ENCODE assay signal across 8 cellular contexts in the genomic region with DNA sequence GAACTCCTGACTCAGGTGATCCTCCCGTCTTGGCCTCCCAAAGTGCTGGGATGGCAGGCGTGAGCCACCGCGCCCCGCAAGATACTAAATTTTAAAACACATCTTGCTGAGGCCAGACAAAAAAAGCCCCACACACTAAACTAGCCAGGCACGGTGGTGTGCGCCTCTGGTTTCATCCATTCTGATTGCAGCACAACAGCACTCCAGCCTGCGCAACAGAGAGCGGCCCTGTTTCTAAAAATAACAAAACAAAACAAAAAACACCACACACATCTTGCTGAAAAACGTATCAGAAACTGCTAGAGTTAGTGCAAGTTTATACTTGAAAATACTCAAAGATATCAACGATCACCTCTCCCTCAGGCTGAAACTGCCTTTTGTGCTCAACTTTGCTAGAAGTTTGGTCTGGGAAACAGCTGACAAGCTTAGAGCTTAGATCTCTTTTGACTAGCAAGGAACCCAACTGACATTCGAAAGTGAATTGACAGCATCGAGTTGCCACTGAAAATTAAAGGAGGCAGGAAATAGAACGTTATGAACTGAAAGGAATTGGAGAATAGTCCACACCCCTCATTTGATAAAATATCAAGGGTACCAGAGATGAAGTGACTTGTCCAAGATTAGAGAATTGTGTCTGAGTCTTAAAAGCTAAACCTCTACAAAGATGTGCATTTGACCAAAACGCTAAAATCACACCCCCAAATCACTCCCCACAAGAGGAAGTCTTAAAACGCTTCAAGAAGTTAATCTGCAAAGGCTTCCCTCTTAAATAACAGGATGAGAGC. TPM values are rescaled to one million over a fixed set of nuclear protein-coding genes. Genes with fewer than 3 reads are reported as not detected.
DNase-seq lines count a peak whose midpoint lies in the region; ATAC-seq and TF ChIP-seq lines count a peak whose summit lies in the region.

No MANE protein-coding gene starts in this region.

- no peaks in the 10 kb centered on the region for H3K9me3 Mint-ChIP-seq in activated naive CD8-positive, alpha-beta T cell treated with anti-CD3 and anti-CD28 coated beads for 36 hours

- peaks cover 7 to 49% (median 38%) of the 10 kb centered on the region in 9 donors for H3K4me1 ChIP-seq in heart right ventricle
- H3K4me1 ChIP-seq in vagina: peaks cover 43% of the 10 kb centered on the region

- no peak for TF ChIP-seq CTCF in heart right ventricle (IDR thresholded peaks at IDR 0.05)
- no peak for TF ChIP-seq CTCF in lower leg skin (IDR thresholded peaks at IDR 0.05)
- TF ChIP-seq CTCF in vagina (IDR thresholded peaks at IDR 0.05): no peak

- ATAC-seq in heart right ventricle (no peak), Right ventricle myocardium inferior (no peak), GM19463 (IDR thresholded peaks at IDR 0.05; ENCODE audit: unreplicated experiment) (no peak), HG03442 (IDR thresholded peaks at IDR 0.05; ENCODE audit: unreplicated experiment) (no peak)

- DNase-seq in heart right ventricle: no peak
- DNase-seq in Right ventricle myocardium inferior (ENCODE audit: missing footprints): no peak
- no peak for DNase-seq in activated naive CD8-positive, alpha-beta T cell treated with anti-CD3 and anti-CD28 coated beads for 36 hours
- DNase-seq in lower leg skin (ENCODE audit: low spot score in 2 of 2): no peak
- no peak for DNase-seq in vagina (ENCODE audit: extremely low spot score in 2 of 2)
- no peak for DNase-seq in AG20443 (ENCODE audit: low spot score)

- H3K27ac ChIP-seq in heart right ventricle (peak overlapping the region in 8 of 10 donors; percentile 84 to 94 (median 88)), vagina (peak overlapping the region; percentile 82)

- TF ChIP-seq POLR2A in lower leg skin (IDR thresholded peaks at IDR 0.05) (no peak), vagina (IDR thresholded peaks at IDR 0.05) (no peak)

- H3K4me1 Mint-ChIP-seq in activated naive CD8-positive, alpha-beta T cell treated with anti-CD3 and anti-CD28 coated beads for 36 hours: peaks cover 36% of the 10 kb centered on the region

- peak overlapping the region; percentile 94 for H3K4me3 Mint-ChIP-seq in activated naive CD8-positive, alpha-beta T cell treated with anti-CD3 and anti-CD28 coated beads for 36 hours

- H3K36me3 ChIP-seq in heart right ventricle (peaks cover 0 to 41% (median 8%) of the 10 kb centered on the region in 9 donors), vagina (peaks cover 0 to 17% of the 10 kb centered on the region in 2 donors)

- peaks cover 36% of the 10 kb centered on the region for H3K36me3 Mint-ChIP-seq in activated naive CD8-positive, alpha-beta T cell treated with anti-CD3 and anti-CD28 coated beads for 36 hours

- intact Hi-C loops in heart right ventricle (cut with DNase I) (loop anchor here in 6 of 10 donors (5.0 to 10.0 kb wide), 4 partner anchors 138 to 252 kb away; no protein-coding TSS in a partner anchor), Right ventricle myocardium inferior (cut with DNase I) (loop anchor here (5.0 kb wide), 1 partner anchor 250 kb away; no protein-coding TSS in a partner anchor), lower leg skin (cut with DNase I; ENCODE audit: low total_unique reads) (no loop called here), vagina (cut with DNase I) (loop anchor here (10.0 kb wide), 2 partner anchors 132 to 232 kb away; no protein-coding TSS in a partner anchor)

- H3K27me3 Mint-ChIP-seq in activated naive CD8-positive, alpha-beta T cell treated with anti-CD3 and anti-CD28 coated beads for 36 hours: no peaks in the 10 kb centered on the region

- H3K4me3 ChIP-seq in heart right ventricle: peak overlapping the region; percentile 66 to 98 (median 83)
- peak overlapping the region; percentile 57 for H3K4me3 ChIP-seq in lower leg skin (ENCODE audit: low read depth, poor library complexity, severe bottlenecking)
- H3K4me3 ChIP-seq in vagina: peak overlapping the region; percentile 77 to 89

- H3K9me3 ChIP-seq in heart right ventricle (no peaks in the 10 kb centered on the region), vagina (no peaks in the 10 kb centered on the region)

- 53 to 57% methylated on average over 16 of the region's 16 CpGs for WGBS in heart right ventricle, 2 donors
- 47 to 49% methylated on average over 16 of the region's 16 CpGs for WGBS in lower leg skin, 2 donors

- peak overlapping the region; percentile 98 for H3K27ac Mint-ChIP-seq in activated naive CD8-positive, alpha-beta T cell treated with anti-CD3 and anti-CD28 coated beads for 36 hours

- H3K27me3 ChIP-seq in heart right ventricle (no peaks in the 10 kb centered on the region), vagina (no peaks in the 10 kb centered on the region)

RNA-seq across cellular contexts. Expression of gene COG4, which starts 0.9 kb away (rescaled TPM):
- total RNA-seq in heart right ventricle: 10 to 100 TPM; 33.3 to 56.8 (median 40.7) TPM
- 10 to 100 TPM; 29.3 to 32.7 TPM for polyA plus RNA-seq in heart right ventricle
- 46.5 TPM for total RNA-seq in Right ventricle myocardium inferior
- total RNA-seq in activated naive CD8-positive, alpha-beta T cell treated with anti-CD3 and anti-CD28 coated beads for 36 hours: 10 to 100 TPM; 45.5 TPM
- total RNA-seq in lower leg skin: 10 to 100 TPM; 36.0 to 95.7 (median 48.3) TPM
- total RNA-seq in vagina: 39.3 TPM

RNA-seq across cellular contexts. Expression of gene SF3B3, which starts 1.2 kb away (rescaled TPM):
- 100 to 1,000 TPM; 121 to 188 (median 163) TPM for total RNA-seq in heart right ventricle
- 10 to 100 TPM; 45.4 to 71.4 TPM for polyA plus RNA-seq in heart right ventricle
- 131 TPM for total RNA-seq in Right ventricle myocardium inferior
- 100 to 1,000 TPM; 545 to 550 TPM for total RNA-seq in activated naive CD8-positive, alpha-beta T cell treated with anti-CD3 and anti-CD28 coated beads for 36 hours
- 100 to 1,000 TPM; 138 to 233 (median 143) TPM for total RNA-seq in lower leg skin
- total RNA-seq in vagina: 91.3 TPM
